18 cellular contexts compared by ENCODE assay signal in genomic region chr1:3251810-3252429, GRCh38.
DNase-seq lines count a peak whose midpoint lies in the region; ATAC-seq, FAIRE-seq and TF ChIP-seq lines count a peak whose summit lies in the region.
"Had no signal": no experiment of that assay in that cellular context is flagged by ENCODE, and none has a peak within 500 bp of the region (broad histone marks: within the 10 kb centered on the region; RNA-seq: fewer than 3 reads in every experiment).

No MANE protein-coding gene starts in this region.

- H2BK5ac ChIP-seq in H1 (ENCODE audit: low read depth, low read length) = no peak overlapping the region

- POLR2A ChIA-PET in H1 (lab: Charles Lee; ENCODE audit: partially characterized antibody) = no interaction called here

- no peaks in the 10 kb centered on the region for H3K4me1 Mint-ChIP-seq in activated T-cell treated with anti-CD3 and anti-CD28 coated beads, Interleukin-2, amount 50 U/mL, for 4 hours (ENCODE audit: low read depth)

- no peaks in the 10 kb centered on the region for H3K79me1 ChIP-seq in H1 (ENCODE audit: low read depth, low read length)

- no peak overlapping the region for H4K5ac ChIP-seq in H1 (ENCODE audit: insufficient read length, low read depth, low read length)

- H3K56ac ChIP-seq in H1 (replicated peaks; ENCODE audit: insufficient read length, low read depth, low read length) = no peak overlapping the region

- no peak overlapping the region for H2BK15ac ChIP-seq in H1 (ENCODE audit: low read length)

- H3K9me3 Mint-ChIP-seq in activated T-cell treated with anti-CD3 and anti-CD28 coated beads, Interleukin-2, amount 50 U/mL, for 4 hours = no peaks in the 10 kb centered on the region

- ATAC-seq in activated T-cell treated with anti-CD3 and anti-CD28 coated beads, Interleukin-2, amount 50 U/mL, for 4 hours = no peak

- H3K27me3 Mint-ChIP-seq in activated T-cell treated with anti-CD3 and anti-CD28 coated beads, Interleukin-2, amount 50 U/mL, for 4 hours (ENCODE audit: low read depth) = peaks cover 11% of the 10 kb centered on the region

- H3K9me3 ChIP-seq in H1 (ENCODE audit: insufficient read depth in 2 of 2, low read depth in 1 of 2, low read length in 1 of 2) = peaks cover 0 to 10% of the 10 kb centered on the region in 2 experiments; a peak in 1 of 4 replicates
- H3K9me3 ChIP-seq in small intestine (ENCODE audit: control insufficient read depth, low read depth) = no peaks in the 10 kb centered on the region

- H2BK120ac ChIP-seq in H1 (replicated peaks; ENCODE audit: low read depth, low read length) = no peak overlapping the region

- TF ChIP-seq EP300 in H1 (IDR thresholded peaks at IDR 0.05; ENCODE audit: borderline replicate concordance in 1 of 2, low read depth in 2 of 2, low read length in 2 of 2) = no peak

- H4K8ac ChIP-seq in H1 (ENCODE audit: extremely low read depth, insufficient read depth, low read length) = 0 out of 2 replicates have a peak overlapping the region, but pooled peaks have one; percentile 18

- no peak overlapping the region for H3K4me2 ChIP-seq in H1 (ENCODE audit: insufficient read depth in 1 of 2, low read depth in 2 of 2, low read length in 2 of 2)

- H3K23ac ChIP-seq in H1 (ENCODE audit: insufficient read length) = no peak overlapping the region

- DNase-seq in NCI-H1436 (lab: John Stamatoyannopoulos, UW) = peak; percentile 43
- peak; percentile 33 for DNase-seq in NCI-H2171 (lab: John Stamatoyannopoulos, UW)
- DNase-seq in H1 (ENCODE audit: low read depth in 1 of 2, low spot score in 2 of 2) = no peak
- DNase-seq in small intestine = peak; percentile 67
- no peak for DNase-seq in activated T-cell treated with anti-CD3 and anti-CD28 coated beads, Interleukin-2, amount 50 U/mL, for 4 hours
- no peak for DNase-seq in activated CD8-positive, alpha-beta memory T cell treated with anti-CD3 and anti-CD28 coated beads, Interleukin-2, amount 50 U/mL, for 48 hours
- DNase-seq in NK-92 treated with Interleukin-12 subunit alpha and Interleukin-12 subunit beta, amount 100 ng/mL, for 24 hours (lab: John Stamatoyannopoulos, UW) = no peak
- DNase-seq: DMS 273 treated with DMSO at 0.1 percent for 48 hours, H7, Kasumi-1, NCI-H1105, NCI-H2029, NCI-H510A, SIG-M5 had no signal

- H4K20me1 ChIP-seq in H1 (replicated peaks in 1 of 2; ENCODE audit: control insufficient read depth in 1 of 2, insufficient read depth in 2 of 2, low read length in 2 of 2) = no peaks in the 10 kb centered on the region

- H3K27ac ChIP-seq in H1 (ENCODE audit: low read depth, low read length) (no peak overlapping the region), small intestine (ENCODE audit: low read depth in 1 of 2, low read length in 1 of 2) (peak overlapping the region; percentile 95 to 96)
- H3K27ac ChIP-seq: C4-2B had no signal

- no peak overlapping the region for H3K4me3 ChIP-seq in H1 (ENCODE audit: extremely low read depth in 1 of 4, insufficient read depth in 2 of 4, low read depth in 3 of 4, low read length in 4 of 4)
- H3K4me3 ChIP-seq in small intestine (ENCODE audit: low read depth in 1 of 2, low read length in 2 of 2) = no peak overlapping the region

- no peak overlapping the region for H4K91ac ChIP-seq in H1 (replicated peaks; ENCODE audit: insufficient read length, low read length)

- H3K4me1 ChIP-seq in H1 (replicated peaks in 1 of 4; ENCODE audit: control insufficient read depth in 3 of 4, insufficient read depth in 4 of 4, low read length in 3 of 4) (peaks cover 0 to 5% (median 0%) of the 10 kb centered on the region in 4 experiments; a peak in 1 of 7 replicates), small intestine (ENCODE audit: control insufficient read depth in 2 of 2, insufficient read depth in 1 of 2, low read depth in 1 of 2, low read length in 1 of 2) (peaks cover 4 to 9% of the 10 kb centered on the region in 2 donors)

- no peak overlapping the region for H2AFZ ChIP-seq in H1 (ENCODE audit: low read length)

- no peaks in the 10 kb centered on the region for H3K79me2 ChIP-seq in H1 (ENCODE audit: control insufficient read depth in 1 of 2, insufficient read depth in 2 of 2, low read length in 2 of 2)

- no peak for TF ChIP-seq POLR2A in H1 (IDR thresholded peaks at IDR 0.05; ENCODE audit: control extremely low read depth in 1 of 2, low read depth in 2 of 2, low read length in 2 of 2)

- no peaks in the 10 kb centered on the region for H3K23me2 ChIP-seq in H1 (ENCODE audit: low read depth, low read length)

- H3K18ac ChIP-seq in H1 (ENCODE audit: extremely low read depth, low read length) = no peak overlapping the region

- no peaks in the 10 kb centered on the region for H3K36me3 ChIP-seq in H1 (ENCODE audit: control insufficient read depth in 2 of 4, insufficient read depth in 4 of 4, low read length in 3 of 4)
- no peaks in the 10 kb centered on the region for H3K36me3 ChIP-seq in small intestine (ENCODE audit: control insufficient read depth in 2 of 2, insufficient read depth in 2 of 2, low read length in 2 of 2)

- no peak for TF ChIP-seq RAD21 in H1 (IDR thresholded peaks at IDR 0.05 in 1 of 2, conservative IDR thresholded peaks at IDR 0.05 in 1 of 2; ENCODE audit: low read depth in 2 of 2, low read length in 2 of 2)

- no peak overlapping the region for H3K4me3 Mint-ChIP-seq in activated T-cell treated with anti-CD3 and anti-CD28 coated beads, Interleukin-2, amount 50 U/mL, for 4 hours
- H3K4me3 Mint-ChIP-seq: IgD-negative memory B cell had no signal

- WGBS in H1 (ENCODE audit: extremely low coverage in 1 of 2, insufficient coverage in 1 of 2, insufficient read length in 1 of 2, insufficient replicate concordance in 2 of 2, low coverage in 1 of 2, low lambda C conversion rate in 2 of 2, missing lambda C conversion rate in 1 of 2), 2 experiments = 80% methylated on average over 17 of the region's 17 CpGs; no CpG with 5 or more reads in 1 of the 2 experiments
- 15 to 56% (median 37%) methylated on average over 17 of the region's 17 CpGs for WGBS in small intestine, 3 donors

- TF ChIP-seq CTCF in H1 (IDR thresholded peaks at IDR 0.05; ENCODE audit: control extremely low read depth in 1 of 3, insufficient read depth in 1 of 3, low read depth in 1 of 3, low read length in 3 of 3) = no peak

- no peak overlapping the region for H2BK12ac ChIP-seq in H1 (ENCODE audit: low read depth, low read length)

- no peaks in the 10 kb centered on the region for H3K36me3 Mint-ChIP-seq in activated T-cell treated with anti-CD3 and anti-CD28 coated beads, Interleukin-2, amount 50 U/mL, for 4 hours (ENCODE audit: insufficient read depth)
- H3K36me3 Mint-ChIP-seq: IgD-negative memory B cell had no signal

- no peak overlapping the region for H3K4ac ChIP-seq in H1 (replicated peaks; ENCODE audit: insufficient read length, low read depth, low read length)

- H3K14ac ChIP-seq in H1 (ENCODE audit: insufficient read length) = no peak overlapping the region

- H3K27me3 ChIP-seq in H1 (replicated peaks in 1 of 4; ENCODE audit: control insufficient read depth in 3 of 4, extremely low read depth in 1 of 4, insufficient read depth in 3 of 4, low read length in 3 of 4) = peaks cover 0 to 11% (median 5%) of the 10 kb centered on the region in 4 experiments; a peak in 4 of 7 replicates
- peaks cover 0 to 2% of the 10 kb centered on the region in 2 donors for H3K27me3 ChIP-seq in small intestine (ENCODE audit: control insufficient read depth in 2 of 2, insufficient read depth in 2 of 2, low read length in 2 of 2)

- no peak overlapping the region for H2AK5ac ChIP-seq in H1 (ENCODE audit: low read depth, low read length)

- H2BK20ac ChIP-seq in H1 (ENCODE audit: low read length) = no peak overlapping the region

- no peak for FAIRE-seq in H1 (lab: Jason Lieb, UNC)
- no peak for FAIRE-seq in small intestine (lab: Jason Lieb, UNC)
- FAIRE-seq: GM19239, RCC 7860 had no signal

- no peak overlapping the region for H3K9ac ChIP-seq in H1 (replicated peaks in 1 of 4; ENCODE audit: extremely low read depth in 1 of 4, low read depth in 3 of 4, low read length in 3 of 4)

- CTCF ChIA-PET in H1 (lab: Charles Lee; ENCODE audit: partially characterized antibody) = interaction anchor here (1.6 to 1.7 kb wide), 2 partner anchors 30 to 32 kb away, joined by 3 to 4 read pairs; no protein-coding TSS in a partner anchor

TF ChIP-seq in H1, 55 proteins besides CTCF, POLR2A, EP300 and RAD21:
- no peak for TF ChIP-seq KDM5A (IDR thresholded peaks at IDR 0.05; ENCODE audit: low read length)
- TF ChIP-seq SUZ12 (IDR thresholded peaks at IDR 0.05; ENCODE audit: low read length) = no peak
- TF ChIP-seq SIX5 (IDR thresholded peaks at IDR 0.05; ENCODE audit: low read depth, low read length) = no peak
- no peak for TF ChIP-seq POU5F1 (IDR thresholded peaks at IDR 0.05; ENCODE audit: low read depth, low read length)
- no peak for TF ChIP-seq HDAC2 (IDR thresholded peaks at IDR 0.05; ENCODE audit: borderline replicate concordance in 1 of 2, low read depth in 2 of 2, low read length in 2 of 2)
- TF ChIP-seq CBX8 (IDR thresholded peaks at IDR 0.05; ENCODE audit: borderline replicate concordance, low read depth, low read length) = no peak
- TF ChIP-seq EZH2 (IDR thresholded peaks at IDR 0.05; ENCODE audit: low read depth, low read length, severe bottlenecking) = no peak
- no peak for TF ChIP-seq TBP (IDR thresholded peaks at IDR 0.05; ENCODE audit: low read depth, low read length)
- TF ChIP-seq FOSL1 (IDR thresholded peaks at IDR 0.05; ENCODE audit: insufficient read depth, low read depth, low read length) = no peak
- TF ChIP-seq TEAD4 (IDR thresholded peaks at IDR 0.05; ENCODE audit: low read depth, low read length) = no peak

Comparison
In these comparisons a context has a peak if more than half of its experiments do, and no peak if none do; other contexts are left out.
1. DNase-seq: peak in NCI-H1436 (single experiment), NCI-H2171 (single experiment) and small intestine (single experiment); none in H1 (0 of 2), activated T-cell treated with anti-CD3 and anti-CD28 coated beads, Interleukin-2, amount 50 U/mL, for 4 hours (single experiment), activated CD8-positive, alpha-beta memory T cell treated with anti-CD3 and anti-CD28 coated beads, Interleukin-2, amount 50 U/mL, for 48 hours (single experiment) and NK-92 treated with Interleukin-12 subunit alpha and Interleukin-12 subunit beta, amount 100 ng/mL, for 24 hours (single experiment).